In the genomic region with DNA sequence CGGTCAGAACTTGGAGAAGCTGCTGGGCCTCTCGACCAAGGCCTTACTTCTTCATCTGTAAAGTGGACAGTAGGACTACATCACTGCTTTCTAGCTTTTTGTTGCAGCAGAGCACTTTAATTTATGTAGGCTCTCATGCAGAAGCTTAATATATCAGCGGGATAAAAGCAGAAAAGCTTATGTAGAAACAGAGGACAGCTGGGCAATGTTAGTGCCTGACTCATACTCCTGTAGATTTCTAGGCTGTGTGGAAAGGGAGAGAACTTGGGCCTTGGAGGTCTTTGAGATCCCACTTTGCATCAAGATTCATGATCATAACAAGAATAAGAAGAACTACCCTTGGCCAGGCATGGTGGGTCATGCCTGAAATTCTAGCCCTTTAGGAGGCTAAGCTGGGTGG, we compare ENCODE assay signal across 27 cellular contexts.
A peak's percentile ranks its signal among the peaks of the same experiment; 100 is the strongest.
DNase-seq lines count a peak whose midpoint lies in the region; ATAC-seq, FAIRE-seq and TF ChIP-seq lines count a peak whose summit lies in the region.
"Had no signal": no experiment of that assay in that cellular context is flagged by ENCODE, and none has a peak within 500 bp of the region (broad histone marks: within the 10 kb centered on the region; RNA-seq: fewer than 3 reads in every experiment).

No MANE protein-coding gene starts in this region.

- ATAC-seq in RWPE2 (ENCODE audit: low read depth) (no peak), HG03025 (IDR thresholded peaks at IDR 0.05; ENCODE audit: low FRiP score, unreplicated experiment) (no peak)
- ATAC-seq: left colon had no signal

- FAIRE-seq in keratinocyte (lab: Jason Lieb, UNC), result peak; percentile 71

- H3K9ac ChIP-seq in keratinocyte (ENCODE audit: control insufficient read depth, extremely low read depth, insufficient read depth, low read length), result peak overlapping the region; percentile 51
- H3K9ac ChIP-seq in stomach smooth muscle (ENCODE audit: low read length in 2 of 2), result no peak overlapping the region
- H3K9ac ChIP-seq: parathyroid adenoma had no signal

- no peak for DNase-seq in RWPE2 (ENCODE audit: low spot score)
- peak; percentile 45 for DNase-seq in choroid plexus epithelial cell (ENCODE audit: low read depth)
- DNase-seq in keratinocyte (ENCODE audit: low read depth, low spot score), result no peak
- DNase-seq in H4 (ENCODE audit: low spot score), result no peak
- no peak for DNase-seq in activated CD4-positive, alpha-beta T cell treated with anti-CD3 and anti-CD28 coated beads for 1 hour
- DNase-seq: activated B cell treated with CpG ODN at 0.5 μM for 24 hours; activated CD4-positive, alpha-beta memory T cell treated with anti-CD3 and anti-CD28 coated beads, Interleukin-2, amount 10 ng/mL, durations not matched to agents 7 days and 5 days; activated gamma-delta T cell; activated T-cell treated with anti-CD3 and anti-CD28 coated beads for 4 hours; AML-193; DMS79; dorsolateral prefrontal cortex; Karpas-422; left colon; midbrain; NCI-H1092; NCI-H1930; NCI-H82; nephron progenitor cell; stimulated activated CD4-positive, alpha-beta T cell treated with anti-CD3 and anti-CD28 coated beads, Interleukin-1b, Interleukin-23, amount 100 ng/mL, for 48 hours; T1000 had no signal

- TF ChIP-seq CTCF in RWPE2 (IDR thresholded peaks at IDR 0.05; ENCODE audit: poor library complexity, severe bottlenecking), result no peak
- no peak for TF ChIP-seq CTCF in choroid plexus epithelial cell (conservative IDR thresholded peaks at IDR 0.05; ENCODE audit: low read depth, low read length)
- no peak for TF ChIP-seq CTCF in keratinocyte (optimal IDR thresholded peaks at IDR 0.05 in 1 of 3, IDR thresholded peaks at IDR 0.05 in 1 of 3, conservative IDR thresholded peaks at IDR 0.05 in 1 of 3; ENCODE audit: extremely low read depth in 1 of 3, insufficient read depth in 2 of 3, low read length in 3 of 3)

- H3K4me2 ChIP-seq in keratinocyte (ENCODE audit: control insufficient read depth, extremely low read depth, insufficient read depth, low read depth, low read length), result peak overlapping the region; percentile 67

- H3K27me3 ChIP-seq in RWPE2 (ENCODE audit: insufficient read depth, poor library complexity, severe bottlenecking), result no peaks in the 10 kb centered on the region
- H3K27me3 ChIP-seq in keratinocyte (ENCODE audit: control insufficient read depth, extremely low read depth, insufficient read depth, low read length), result no peaks in the 10 kb centered on the region
- H3K27me3 ChIP-seq in stomach smooth muscle (ENCODE audit: control insufficient read depth in 1 of 2, insufficient read depth in 2 of 2, low read length in 2 of 2), result no peaks in the 10 kb centered on the region
- H3K27me3 ChIP-seq: cardiac muscle cell, dorsolateral prefrontal cortex had no signal

- dilution Hi-C loops in keratinocyte (cut with MboI; ENCODE audit: extremely low pct_ligation_motif_present, low sequenced_read_pairs), result no loop called here

- H3K9me3 ChIP-seq in RWPE2 (ENCODE audit: severe bottlenecking) (no peaks in the 10 kb centered on the region), keratinocyte (ENCODE audit: control insufficient read depth, low read depth, low read length) (no peaks in the 10 kb centered on the region), stomach smooth muscle (ENCODE audit: control insufficient read depth in 2 of 2, low read length in 2 of 2) (no peaks in the 10 kb centered on the region)
- H3K9me3 ChIP-seq: thoracic aorta had no signal

- H3K79me2 ChIP-seq in keratinocyte (ENCODE audit: control insufficient read depth, insufficient read depth, low read length), result peaks cover 6% of the 10 kb centered on the region
- H3K79me2 ChIP-seq: parathyroid adenoma had no signal

- H4K20me1 ChIP-seq in keratinocyte (ENCODE audit: control insufficient read depth, extremely low read depth, insufficient read depth, low read length), result no peaks in the 10 kb centered on the region

- H3K4me1 ChIP-seq in RWPE2 (ENCODE audit: insufficient read depth, poor library complexity, severe bottlenecking), result peaks cover 44% of the 10 kb centered on the region
- H3K4me1 ChIP-seq in keratinocyte (ENCODE audit: control insufficient read depth, extremely low read depth, insufficient read depth, low read length), result peaks cover 43% of the 10 kb centered on the region
- H3K4me1 ChIP-seq in stomach smooth muscle (ENCODE audit: control insufficient read depth, insufficient read depth, low read length), result peaks cover 44% of the 10 kb centered on the region

- no peak overlapping the region for H2AFZ ChIP-seq in keratinocyte (ENCODE audit: control insufficient read depth, low read length)
- H2AFZ ChIP-seq: parathyroid adenoma had no signal

- H3K9me1 ChIP-seq in keratinocyte (ENCODE audit: control insufficient read depth, extremely low read depth, insufficient read depth, low read length), result no peaks in the 10 kb centered on the region

- H3K36me3 ChIP-seq in RWPE2 (ENCODE audit: low read depth) (no peaks in the 10 kb centered on the region), keratinocyte (ENCODE audit: control insufficient read depth in 2 of 2, extremely low read depth in 1 of 2, insufficient read depth in 2 of 2, low read length in 2 of 2) (no peaks in the 10 kb centered on the region), stomach smooth muscle (ENCODE audit: control insufficient read depth in 2 of 2, insufficient read depth in 2 of 2, low read length in 2 of 2) (peaks cover 7 to 8% of the 10 kb centered on the region in 2 donors)
- H3K36me3 ChIP-seq: cardiac muscle cell had no signal

- no peak overlapping the region for H3K4me3 ChIP-seq in RWPE2 (ENCODE audit: severe bottlenecking)
- no peak overlapping the region for H3K4me3 ChIP-seq in choroid plexus epithelial cell (ENCODE audit: low read depth, low read length)
- no peak overlapping the region for H3K4me3 ChIP-seq in keratinocyte (ENCODE audit: control insufficient read depth in 2 of 3, extremely low read depth in 1 of 3, insufficient read depth in 2 of 3, low read depth in 1 of 3, low read length in 3 of 3)
- H3K4me3 ChIP-seq in stomach smooth muscle (ENCODE audit: low read length in 2 of 2), result no peak overlapping the region
- H3K4me3 ChIP-seq: cardiac muscle cell, dorsolateral prefrontal cortex, skin epidermis, thoracic aorta had no signal

- H3K27ac ChIP-seq in RWPE2 (ENCODE audit: poor library complexity, severe bottlenecking) (peak overlapping the region; percentile 82), keratinocyte (ENCODE audit: control insufficient read depth, insufficient read depth, low read length) (peak overlapping the region; percentile 84), stomach smooth muscle (ENCODE audit: low read length) (peak overlapping the region; percentile 70)
- H3K27ac ChIP-seq: cardiac muscle cell, dorsolateral prefrontal cortex, parathyroid adenoma had no signal
